Comparison of ENCODE assay signal across 9 cellular contexts in genomic region chr2:105438104-105438929, GRCh38. TPM values are rescaled to one million over a fixed set of nuclear protein-coding genes. Genes with fewer than 3 reads are reported as not detected.
DNase-seq lines count a peak whose midpoint lies in the region; TF ChIP-seq lines count a peak whose summit lies in the region.
"Had no signal": no experiment of that assay in that cellular context is flagged by ENCODE, and none has a peak within 500 bp of the region (broad histone marks: within the 10 kb centered on the region; RNA-seq: fewer than 3 reads in every experiment).

No MANE protein-coding gene starts in this region.

- no peaks in the 10 kb centered on the region for H3K4me1 Mint-ChIP-seq in Calu3 (ENCODE audit: low read depth, unreplicated experiment)
- H3K4me1 Mint-ChIP-seq in activated naive CD4-positive, alpha-beta T cell treated with anti-CD3 and anti-CD28 coated beads for 36 hours (ENCODE audit: low read depth) = no peaks in the 10 kb centered on the region

- H3K9me3 ChIP-seq in testis = no peaks in the 10 kb centered on the region

- H3K27me3 Mint-ChIP-seq in Calu3 (ENCODE audit: unreplicated experiment) = no peaks in the 10 kb centered on the region
- no peaks in the 10 kb centered on the region for H3K27me3 Mint-ChIP-seq in activated naive CD4-positive, alpha-beta T cell treated with anti-CD3 and anti-CD28 coated beads for 36 hours (ENCODE audit: low read depth)

- no peak overlapping the region for H3K4me3 Mint-ChIP-seq in Calu3 (ENCODE audit: low read depth, unreplicated experiment)
- no peak overlapping the region for H3K4me3 Mint-ChIP-seq in activated naive CD4-positive, alpha-beta T cell treated with anti-CD3 and anti-CD28 coated beads for 36 hours
- H3K4me3 Mint-ChIP-seq: activated naive CD8-positive, alpha-beta T cell had no signal

- H3K36me3 Mint-ChIP-seq in Calu3 (ENCODE audit: insufficient read depth, unreplicated experiment) = no peaks in the 10 kb centered on the region
- H3K36me3 Mint-ChIP-seq in activated naive CD4-positive, alpha-beta T cell treated with anti-CD3 and anti-CD28 coated beads for 36 hours (ENCODE audit: low read depth) = no peaks in the 10 kb centered on the region
- H3K36me3 Mint-ChIP-seq: activated naive CD8-positive, alpha-beta T cell had no signal

- H3K4me3 ChIP-seq in WI38 (ENCODE audit: low read depth, low read length) = peak overlapping the region; percentile 24; the same call in 1 of the 2 replicates
- H3K4me3 ChIP-seq in testis = no peak overlapping the region

- TF ChIP-seq CTCF in WI38 (IDR thresholded peaks at IDR 0.05; ENCODE audit: low read depth, low read length) (no peak), testis (IDR thresholded peaks at IDR 0.05) (no peak), Calu3 (IDR thresholded peaks at IDR 0.05; ENCODE audit: unreplicated experiment) (no peak)

- no peak overlapping the region for H3K27ac Mint-ChIP-seq in Calu3 (ENCODE audit: unreplicated experiment)
- H3K27ac Mint-ChIP-seq in activated naive CD4-positive, alpha-beta T cell treated with anti-CD3 and anti-CD28 coated beads for 36 hours = no peak overlapping the region
- H3K27ac Mint-ChIP-seq: activated naive CD8-positive, alpha-beta T cell had no signal

- DNase-seq in NCI-H1092 (lab: John Stamatoyannopoulos, UW) = peak; percentile 59
- DNase-seq in left kidney (ENCODE audit: low read depth, low spot score) = peak; percentile 83
- DNase-seq in testis = peak; percentile 65
- no peak for DNase-seq in Calu3
- no peak for DNase-seq in activated naive CD4-positive, alpha-beta T cell treated with anti-CD3 and anti-CD28 coated beads for 36 hours
- no peak for DNase-seq in foreskin melanocyte
- DNase-seq: stimulated activated naive CD8-positive, alpha-beta T cell treated with anti-CD3 and anti-CD28 coated beads, Interleukin-15, Interleukin-2, amounts not matched to agents 100 U/mL and 50 U/mL, for 24 hours had no signal

- H3K27ac ChIP-seq in testis = peak overlapping the region; percentile 56 to 61

- no peaks in the 10 kb centered on the region for H3K9me3 Mint-ChIP-seq in Calu3 (ENCODE audit: low read depth, unreplicated experiment)
- H3K9me3 Mint-ChIP-seq in activated naive CD4-positive, alpha-beta T cell treated with anti-CD3 and anti-CD28 coated beads for 36 hours = no peaks in the 10 kb centered on the region

- no TSS peak for BruUV-seq in Calu3 (replicated peaks; lab: Mats Ljungman, UMichigan)

- intact Hi-C loops in testis (cut with DNase I; ENCODE audit: low total_unique reads) (no loop called here), Calu3 (cut with micrococcal nuclease; ENCODE audit: unreplicated experiment) (no loop called here)
- intact Hi-C loops in activated naive CD4-positive, alpha-beta T cell treated with anti-CD3 and anti-CD28 coated beads for 36 hours (cut with micrococcal nuclease) = no loop called here

- WGBS in testis, 2 donors = 26 to 61% methylated on average over 9 to 10 of the region's 10 CpGs

- TF ChIP-seq POLR2A in testis (IDR thresholded peaks at IDR 0.05) = no peak

- peaks cover 15% of the 10 kb centered on the region for H3K4me1 ChIP-seq in testis

- H3K36me3 ChIP-seq in testis (ENCODE audit: low read depth, missing control alignments) = no peaks in the 10 kb centered on the region

- CTCF ChIA-PET in Calu3 (lab: Charles Lee) = no interaction called here
- CTCF ChIA-PET in activated naive CD4-positive, alpha-beta T cell treated with anti-CD3 and anti-CD28 coated beads for 36 hours (lab: Charles Lee) = interaction anchor here (0.7 to 0.8 kb wide), 2 partner anchors 54 to 146 kb away, joined by 3 read pairs; no protein-coding TSS in a partner anchor

- H3K27me3 ChIP-seq in testis = no peaks in the 10 kb centered on the region

RNA-seq across cellular contexts. Expression of gene FHL2, which starts 39.5 kb away (rescaled TPM):
- total RNA-seq in testis (100 to 1,000 TPM in 1 of 2 donors, 10 to 100 TPM in 1; 76.9 to 154 TPM), Calu3 (2022) (51.9 and 67.4 TPM in 2 replicates)
- polyA plus RNA-seq in testis (ENCODE audit: insufficient read depth, low read depth, low replicate concordance) = 99.3 TPM
- total RNA-seq in activated naive CD4-positive, alpha-beta T cell treated with anti-CD3 and anti-CD28 coated beads for 36 hours = 1 to 10 TPM; 1.6 to 1.8 TPM

Comparison
In these comparisons a context has a peak if more than half of its experiments do, and no peak if none do; other contexts are left out.
1. DNase-seq: peak in NCI-H1092 (single experiment), left kidney (single experiment) and testis (single experiment); none in Calu3 (single experiment), activated naive CD4-positive, alpha-beta T cell treated with anti-CD3 and anti-CD28 coated beads for 36 hours (single experiment) and foreskin melanocyte (single experiment).
2. RNA of gene FHL2, which starts 39.5 kb away (total RNA-seq): 76.9 to 154 TPM in testis and 51.9 to 67.4 TPM in Calu3; 1.6 to 1.8 TPM in activated naive CD4-positive, alpha-beta T cell treated with anti-CD3 and anti-CD28 coated beads for 36 hours; every median in the first group is over 10 times any median in the second.